1 cellular context compared by ENCODE assay signal in genomic region chr12:10540776-10541205, GRCh38.
TF ChIP-seq lines count a peak whose summit lies in the region.

No MANE protein-coding gene starts in this region.

TF ChIP-seq in GM23338, 12 proteins besides CTCF, POLR2A, EP300 and RAD21 (continued from another document):
- TF ChIP-seq, protein P1, sequence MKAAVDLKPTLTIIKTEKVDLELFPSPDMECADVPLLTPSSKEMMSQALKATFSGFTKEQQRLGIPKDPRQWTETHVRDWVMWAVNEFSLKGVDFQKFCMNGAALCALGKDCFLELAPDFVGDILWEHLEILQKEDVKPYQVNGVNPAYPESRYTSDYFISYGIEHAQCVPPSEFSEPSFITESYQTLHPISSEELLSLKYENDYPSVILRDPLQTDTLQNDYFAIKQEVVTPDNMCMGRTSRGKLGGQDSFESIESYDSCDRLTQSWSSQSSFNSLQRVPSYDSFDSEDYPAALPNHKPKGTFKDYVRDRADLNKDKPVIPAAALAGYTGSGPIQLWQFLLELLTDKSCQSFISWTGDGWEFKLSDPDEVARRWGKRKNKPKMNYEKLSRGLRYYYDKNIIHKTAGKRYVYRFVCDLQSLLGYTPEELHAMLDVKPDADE (IDR thresholded peaks at IDR 0.05), result no peak
- no peak for TF ChIP-seq STAT1 (IDR thresholded peaks at IDR 0.05; ENCODE audit: unreplicated experiment)
- TF ChIP-seq CREB1 (CRISPR knock-in tag; IDR thresholded peaks at IDR 0.05; ENCODE audit: low read depth), result no peak
- TF ChIP-seq NANOG (IDR thresholded peaks at IDR 0.05; ENCODE audit: borderline replicate concordance), result no peak
- no peak for TF ChIP-seq ZNF114 (CRISPR knock-in tag; IDR thresholded peaks at IDR 0.05)
- no peak for TF ChIP-seq EZH2 (IDR thresholded peaks at IDR 0.05; ENCODE audit: low read depth, unreplicated experiment)
- TF ChIP-seq EZH2phosphoT487 (IDR thresholded peaks at IDR 0.05; ENCODE audit: unreplicated experiment), result no peak
- TF ChIP-seq ZNF331 (CRISPR knock-in tag; IDR thresholded peaks at IDR 0.05; ENCODE audit: low read depth), result no peak
- no peak for TF ChIP-seq POLR2AphosphoS5 (IDR thresholded peaks at IDR 0.05; ENCODE audit: low read depth)
- no peak for TF ChIP-seq JUNB (IDR thresholded peaks at IDR 0.05; ENCODE audit: unreplicated experiment)
